In the genomic region with DNA sequence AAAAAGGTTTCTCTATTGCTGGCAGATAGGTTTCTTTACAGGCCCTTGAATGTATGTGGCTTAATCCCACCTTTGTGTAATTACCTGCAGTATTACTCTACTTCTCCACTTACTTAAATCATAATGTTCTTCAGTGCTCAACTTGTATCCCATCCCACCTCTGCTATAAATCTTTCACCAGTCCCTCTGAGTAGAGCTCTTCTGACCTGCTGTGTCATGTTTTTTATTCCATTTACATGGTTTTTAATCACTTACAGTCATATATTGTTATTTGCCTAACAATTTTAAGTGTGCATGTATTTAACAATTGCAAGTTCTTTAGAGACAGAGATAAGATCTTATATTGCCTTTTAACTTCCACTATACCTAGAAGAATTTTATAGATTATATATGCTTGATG, we compare ENCODE assay signal across 18 cellular contexts. TPM values are rescaled to one million over a fixed set of nuclear protein-coding genes. Genes with fewer than 3 reads are reported as not detected.
DNase-seq lines count a peak whose midpoint lies in the region; ATAC-seq and TF ChIP-seq lines count a peak whose summit lies in the region.
"Had no signal": no experiment of that assay in that cellular context is flagged by ENCODE, and none has a peak within 500 bp of the region (broad histone marks: within the 10 kb centered on the region; RNA-seq: fewer than 3 reads in every experiment).

No MANE protein-coding gene starts in this region.

- H3K9me3 ChIP-seq in ascending aorta (no peaks in the 10 kb centered on the region), mucosa of descending colon (no peaks in the 10 kb centered on the region)

- H3K27ac ChIP-seq in ascending aorta: no peak overlapping the region
- H3K27ac ChIP-seq: foreskin keratinocyte had no signal

- no peak for TF ChIP-seq CTCF in osteocyte (IDR thresholded peaks at IDR 0.05)
- no peak for TF ChIP-seq CTCF in ascending aorta (IDR thresholded peaks at IDR 0.05)
- no peak for TF ChIP-seq CTCF in mucosa of descending colon (IDR thresholded peaks at IDR 0.05)

- H3K27ac Mint-ChIP-seq in activated naive CD4-positive, alpha-beta T cell treated with anti-CD3 and anti-CD28 coated beads, Interleukin-2, amount 50 U/mL, for 24 hours: no peak overlapping the region
- no peak overlapping the region for H3K27ac Mint-ChIP-seq in activated naive CD8-positive, alpha-beta T cell
- H3K27ac Mint-ChIP-seq in osteocyte (ENCODE audit: unreplicated experiment): no peak overlapping the region
- H3K27ac Mint-ChIP-seq: GM23338 had no signal

- H3K36me3 Mint-ChIP-seq in activated naive CD4-positive, alpha-beta T cell treated with anti-CD3 and anti-CD28 coated beads, Interleukin-2, amount 50 U/mL, for 24 hours: peaks cover 20% of the 10 kb centered on the region
- peaks cover 18% of the 10 kb centered on the region for H3K36me3 Mint-ChIP-seq in activated naive CD8-positive, alpha-beta T cell
- H3K36me3 Mint-ChIP-seq in osteocyte (ENCODE audit: unreplicated experiment): peaks cover 13% of the 10 kb centered on the region

- H3K4me3 Mint-ChIP-seq in activated naive CD4-positive, alpha-beta T cell treated with anti-CD3 and anti-CD28 coated beads, Interleukin-2, amount 50 U/mL, for 24 hours: peak overlapping the region; percentile 66
- peak overlapping the region; percentile 64 for H3K4me3 Mint-ChIP-seq in activated naive CD8-positive, alpha-beta T cell
- H3K4me3 Mint-ChIP-seq in osteocyte (ENCODE audit: unreplicated experiment): peak overlapping the region; percentile 5

- CTCF ChIA-PET in HEK293T (lab: Yijun Ruan, JAX): no interaction called here

- no peak for ATAC-seq in mucosa of descending colon
- ATAC-seq: foreskin keratinocyte, GM23338 had no signal

- peaks cover 4% of the 10 kb centered on the region for H3K9me3 Mint-ChIP-seq in activated naive CD4-positive, alpha-beta T cell treated with anti-CD3 and anti-CD28 coated beads, Interleukin-2, amount 50 U/mL, for 24 hours
- H3K9me3 Mint-ChIP-seq in activated naive CD8-positive, alpha-beta T cell (ENCODE audit: low read depth): no peaks in the 10 kb centered on the region
- H3K9me3 Mint-ChIP-seq in osteocyte (ENCODE audit: unreplicated experiment): no peaks in the 10 kb centered on the region

- POLR2A ChIA-PET in HEK293T (lab: Yijun Ruan, JAX): no interaction called here

- H3K36me3 ChIP-seq in ascending aorta: no peaks in the 10 kb centered on the region
- H3K36me3 ChIP-seq in mucosa of descending colon (ENCODE audit: low read depth): no peaks in the 10 kb centered on the region

- H3K27me3 ChIP-seq in ascending aorta: no peaks in the 10 kb centered on the region

- peaks cover 4 to 9% of the 10 kb centered on the region in 2 donors for H3K4me1 ChIP-seq in ascending aorta
- peaks cover 6% of the 10 kb centered on the region for H3K4me1 ChIP-seq in mucosa of descending colon (ENCODE audit: low read depth)

- intact Hi-C loops in ascending aorta (cut with DNase I) (no loop called here), mucosa of descending colon (cut with DNase I, micrococcal nuclease) (no loop called here)

- H3K4me1 Mint-ChIP-seq in activated naive CD4-positive, alpha-beta T cell treated with anti-CD3 and anti-CD28 coated beads, Interleukin-2, amount 50 U/mL, for 24 hours: peaks cover 60% of the 10 kb centered on the region
- H3K4me1 Mint-ChIP-seq in activated naive CD8-positive, alpha-beta T cell (ENCODE audit: low read depth): peaks cover 58% of the 10 kb centered on the region
- H3K4me1 Mint-ChIP-seq in osteocyte (ENCODE audit: unreplicated experiment): peaks cover 54% of the 10 kb centered on the region

- DNase-seq in activated naive CD4-positive, alpha-beta T cell (lab: John Stamatoyannopoulos, UW): no peak
- DNase-seq in HEK293T (ENCODE audit: extremely low spot score): no peak
- no peak for DNase-seq in osteocyte (ENCODE audit: extremely low spot score, unreplicated experiment)
- DNase-seq in ascending aorta (ENCODE audit: low spot score in 2 of 2): no peak
- no peak for DNase-seq in KBM-7
- no peak for DNase-seq in mucosa of descending colon
- DNase-seq: activated gamma-delta T cell; cortex of kidney; DMS 273 treated with DMSO at 0.1 percent for 48 hours; foreskin keratinocyte; NCI-H2029 treated with DMSO at 0.1 percent for 48 hours; NCI-H524 treated with DMSO at 0.1 percent for 48 hours; small intestine; stimulated activated CD4-positive, alpha-beta T cell treated with anti-CD3 and anti-CD28 coated beads, Interleukin-4, amount 100 ng/mL, for 4 hours; stimulated activated CD8-positive, alpha-beta memory T cell treated with anti-CD3 and anti-CD28 coated beads, Interleukin-4, amount 100 ng/mL, for 48 hours had no signal

- in situ Hi-C loops in KBM-7 (cut with MboI; ENCODE audit: low pct_unique_long_range_greater_than_20kb, low sequenced_read_pairs): no loop called here

- peaks cover 8% of the 10 kb centered on the region for H3K27me3 Mint-ChIP-seq in activated naive CD4-positive, alpha-beta T cell treated with anti-CD3 and anti-CD28 coated beads, Interleukin-2, amount 50 U/mL, for 24 hours
- H3K27me3 Mint-ChIP-seq in activated naive CD8-positive, alpha-beta T cell: peaks cover 4% of the 10 kb centered on the region
- no peaks in the 10 kb centered on the region for H3K27me3 Mint-ChIP-seq in osteocyte (ENCODE audit: unreplicated experiment)

- H3K4me3 ChIP-seq in ascending aorta: no peak overlapping the region
- H3K4me3 ChIP-seq in mucosa of descending colon: no peak overlapping the region
- H3K4me3 ChIP-seq: GM23338 had no signal

TF ChIP-seq in HEK293T, 16 proteins besides CTCF, POLR2A, EP300 and RAD21:
- TF ChIP-seq SP1 (IDR thresholded peaks at IDR 0.05): no peak
- TF ChIP-seq SUZ12 (IDR thresholded peaks at IDR 0.05): no peak
- no peak for TF ChIP-seq TARDBP (IDR thresholded peaks at IDR 0.05)
- TF ChIP-seq, protein P1, sequence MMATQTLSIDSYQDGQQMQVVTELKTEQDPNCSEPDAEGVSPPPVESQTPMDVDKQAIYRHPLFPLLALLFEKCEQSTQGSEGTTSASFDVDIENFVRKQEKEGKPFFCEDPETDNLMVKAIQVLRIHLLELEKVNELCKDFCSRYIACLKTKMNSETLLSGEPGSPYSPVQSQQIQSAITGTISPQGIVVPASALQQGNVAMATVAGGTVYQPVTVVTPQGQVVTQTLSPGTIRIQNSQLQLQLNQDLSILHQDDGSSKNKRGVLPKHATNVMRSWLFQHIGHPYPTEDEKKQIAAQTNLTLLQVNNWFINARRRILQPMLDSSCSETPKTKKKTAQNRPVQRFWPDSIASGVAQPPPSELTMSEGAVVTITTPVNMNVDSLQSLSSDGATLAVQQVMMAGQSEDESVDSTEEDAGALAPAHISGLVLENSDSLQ (IDR thresholded peaks at IDR 0.05): peak; percentile 67

RNA-seq across cellular contexts. Expression of gene TSEN15, which starts 2.4 kb away (rescaled TPM):
- total RNA-seq in osteocyte (36.8 and 37.8 TPM in 2 replicates), ascending aorta (14.3 TPM), mucosa of descending colon (10 to 100 TPM in 2 of 3 donors, 1 to 10 TPM in 1; 6.7 to 21.2 (median 13.5) TPM)

RNA-seq across cellular contexts. Expression of gene COLGALT2, which starts 16.4 kb away (rescaled TPM):
- total RNA-seq in osteocyte (1.9 and 2.8 TPM in 2 replicates), ascending aorta (11.7 TPM), mucosa of descending colon (1 to 10 TPM in 1 of 3 donors, under 1 TPM in 2; 0.35 to 7.6 (median 0.48) TPM)

Comparison
In these comparisons a context has a peak if more than half of its experiments do, and no peak if none do; other contexts are left out.
1. H3K4me3 Mint-ChIP-seq: peak in every context shown above with its lines; median percentile 66 in activated naive CD4-positive, alpha-beta T cell treated with anti-CD3 and anti-CD28 coated beads, Interleukin-2, amount 50 U/mL, for 24 hours; 64 in activated naive CD8-positive, alpha-beta T cell; 5 in osteocyte.